In the genomic region with DNA sequence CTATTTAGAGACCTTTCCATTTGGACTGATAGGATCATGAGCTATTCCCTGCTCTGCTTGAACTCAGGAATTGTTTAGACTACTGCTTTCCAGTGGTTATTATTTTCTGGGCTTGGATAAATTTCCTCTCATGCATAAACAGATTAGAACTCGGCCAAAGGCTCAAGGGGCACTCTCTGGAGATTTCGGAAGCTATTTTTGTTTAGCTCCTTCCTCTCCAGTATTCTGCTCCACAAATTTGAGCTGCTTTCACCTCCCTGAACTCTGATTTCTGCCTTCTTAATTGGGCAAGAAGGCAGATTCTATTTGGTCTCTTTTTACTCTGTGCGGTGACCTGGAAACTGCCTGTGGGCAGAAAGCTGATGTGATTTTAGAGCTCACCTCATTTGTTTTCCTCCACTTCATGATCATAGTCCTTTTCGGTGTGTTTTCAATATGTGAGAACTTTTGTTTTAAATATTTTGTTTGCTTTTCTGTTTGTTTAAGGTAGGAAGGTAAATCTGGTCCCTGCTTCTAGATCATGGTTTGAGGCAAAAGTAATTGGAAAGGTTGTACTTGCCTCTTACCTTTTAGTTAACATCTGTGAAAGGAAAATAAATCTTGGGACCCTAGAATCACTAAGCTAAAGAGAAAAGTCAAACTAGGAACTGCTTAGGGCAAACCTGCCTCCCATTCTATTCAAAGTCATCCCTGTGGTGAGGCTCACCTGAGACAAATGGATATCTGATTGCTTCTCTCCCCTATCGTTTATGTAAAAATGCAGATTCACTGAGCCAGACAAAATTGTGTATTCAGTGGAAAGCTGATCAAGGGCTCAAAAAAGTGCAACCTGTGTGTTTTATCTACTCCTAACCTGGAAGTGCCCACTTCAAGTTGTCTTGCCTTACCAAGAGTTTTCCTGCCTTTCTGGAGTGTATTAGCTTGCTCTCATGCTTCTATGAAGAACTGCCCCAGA, we compare ENCODE assay signal across 22 cellular contexts.
DNase-seq lines count a peak whose midpoint lies in the region; TF ChIP-seq lines count a peak whose summit lies in the region.
"Had no signal": no experiment of that assay in that cellular context is flagged by ENCODE, and none has a peak within 500 bp of the region (broad histone marks: within the 10 kb centered on the region; RNA-seq: fewer than 3 reads in every experiment).

No MANE protein-coding gene starts in this region.

- H3K36me3 ChIP-seq in HEK293 (ENCODE audit: control insufficient read depth in 2 of 2, insufficient read depth in 1 of 2, low read length in 2 of 2) (no peaks in the 10 kb centered on the region), neural progenitor cell (no peaks in the 10 kb centered on the region), thyroid gland (no peaks in the 10 kb centered on the region)
- H3K36me3 ChIP-seq: HAP-1 had no signal

- peaks cover 2% of the 10 kb centered on the region for H3K36me3 Mint-ChIP-seq in neural progenitor cell
- H3K36me3 Mint-ChIP-seq: CD4-positive, alpha-beta memory T cell; IgD-negative memory B cell had no signal

- H3K4me2 ChIP-seq in neural progenitor cell, result peak overlapping the region; percentile 34

- H3K27me3 Mint-ChIP-seq in neural progenitor cell (ENCODE audit: insufficient read depth, low read depth), result peaks cover 4% of the 10 kb centered on the region
- H3K27me3 Mint-ChIP-seq: CD4-positive, alpha-beta memory T cell; IgD-negative memory B cell had no signal

- no peak overlapping the region for H3K27ac Mint-ChIP-seq in neural progenitor cell
- H3K27ac Mint-ChIP-seq: CD4-positive, alpha-beta memory T cell; IgD-negative memory B cell had no signal

- H3K9ac ChIP-seq in neural progenitor cell, result no peak overlapping the region
- H3K9ac ChIP-seq: GM23248 had no signal

- no peak overlapping the region for H2AFZ ChIP-seq in neural progenitor cell (replicated peaks)
- H2AFZ ChIP-seq: GM23248 had no signal

- no peaks in the 10 kb centered on the region for H3K79me2 ChIP-seq in neural progenitor cell (ENCODE audit: low read depth)

- H3K9me3 ChIP-seq in HEK293 (ENCODE audit: control insufficient read depth, insufficient read depth, low read depth, low read length), result no peaks in the 10 kb centered on the region
- no peaks in the 10 kb centered on the region for H3K9me3 ChIP-seq in neural progenitor cell (ENCODE audit: low read depth)
- H3K9me3 ChIP-seq in thyroid gland, result no peaks in the 10 kb centered on the region
- H3K9me3 ChIP-seq: Caco-2, HAP-1 had no signal

- H3K27ac ChIP-seq in HEK293 (ENCODE audit: extremely low read depth, low read depth, low read length), result no peak overlapping the region
- peak overlapping the region; percentile 68 for H3K27ac ChIP-seq in neural progenitor cell
- H3K27ac ChIP-seq in thyroid gland, result peak overlapping the region in 2 of 3 donors; percentile 11 to 35
- H3K27ac ChIP-seq: GM23248 had no signal

- no peak for TF ChIP-seq POLR2A in thyroid gland (IDR thresholded peaks at IDR 0.05)

- intact Hi-C loops in thyroid gland (cut with DNase I), result no loop called here

- peaks cover 16% of the 10 kb centered on the region for H3K4me1 Mint-ChIP-seq in neural progenitor cell
- H3K4me1 Mint-ChIP-seq: CD4-positive, alpha-beta memory T cell; IgD-negative memory B cell had no signal

- no peak overlapping the region for H3K4me3 Mint-ChIP-seq in neural progenitor cell
- H3K4me3 Mint-ChIP-seq: CD4-positive, alpha-beta memory T cell; IgD-negative memory B cell had no signal

- no peak overlapping the region for H3K4me3 ChIP-seq in HEK293 (ENCODE audit: low read depth, low read length)
- no peak overlapping the region for H3K4me3 ChIP-seq in neural progenitor cell
- no peak overlapping the region for H3K4me3 ChIP-seq in thyroid gland (replicated peaks in 1 of 3)
- H3K4me3 ChIP-seq: GM12878, GM23248, HAP-1 had no signal

- POLR2A ChIA-PET in HEK293 (lab: Yijun Ruan, JAX), result no interaction called here

- WGBS in thyroid gland, 2 donors, result 17 to 28% methylated on average over 5 of the region's 5 CpGs

- TF ChIP-seq CTCF in HEK293 (tag by site-specific recombination; IDR thresholded peaks at IDR 0.05), result no peak
- no peak for TF ChIP-seq CTCF in neural progenitor cell (IDR thresholded peaks at IDR 0.05)
- TF ChIP-seq CTCF in thyroid gland (IDR thresholded peaks at IDR 0.05), result no peak

- peaks cover 8% of the 10 kb centered on the region for H3F3A ChIP-seq in neural progenitor cell (ENCODE audit: low read depth)

- no peaks in the 10 kb centered on the region for H3K27me3 ChIP-seq in neural progenitor cell
- no peaks in the 10 kb centered on the region for H3K27me3 ChIP-seq in thyroid gland

- peaks cover 9% of the 10 kb centered on the region for H3K9me3 Mint-ChIP-seq in neural progenitor cell

- H4K20me1 ChIP-seq in neural progenitor cell (ENCODE audit: low read depth), result no peaks in the 10 kb centered on the region

- H3K4me1 ChIP-seq in HEK293 (ENCODE audit: control insufficient read depth, insufficient read depth, low read length), result no peaks in the 10 kb centered on the region
- peaks cover 14% of the 10 kb centered on the region for H3K4me1 ChIP-seq in neural progenitor cell
- peaks cover 5 to 21% of the 10 kb centered on the region in 2 donors for H3K4me1 ChIP-seq in thyroid gland
- H3K4me1 ChIP-seq: Caco-2 had no signal

- CTCF ChIA-PET in HEK293 (lab: Yijun Ruan, JAX), result interaction anchor here (1.1 kb wide), 1 partner anchor 10 kb away, joined by 4 read pairs; no protein-coding TSS in a partner anchor

- DNase-seq in NCI-H69 (lab: John Stamatoyannopoulos, UW), result peak; percentile 95
- DNase-seq in neural progenitor cell (ENCODE audit: low spot score), result peak; percentile 29
- peak; percentile 27 to 42 for DNase-seq in thyroid gland
- no peak for DNase-seq in central memory CD4-positive, alpha-beta T cell
- no peak for DNase-seq in HPDE6-E6E7 (ENCODE audit: extremely low spot score)
- no peak for DNase-seq in iPS-NIHi7 (ENCODE audit: extremely low spot score)
- DNase-seq: Caco-2; CD4-positive, alpha-beta memory T cell; DMS 273 treated with DMSO at 0.1 percent for 48 hours; DND-41; GM23248; MV-4-11; NCI-H1694 treated with DMSO at 0.1 percent for 48 hours; NCI-H2081 treated with DMSO at 0.1 percent for 48 hours; NCI-H446 treated with DMSO at 0.1 percent for 48 hours; NCI-H774; NK-92 treated with Interleukin-12 subunit alpha and Interleukin-12 subunit beta, amount 100 ng/mL, for 24 hours; SIG-M5 had no signal

TF ChIP-seq in HEK293, 187 proteins besides CTCF, POLR2A, EP300 and RAD21:
- TF ChIP-seq ZNF623 (tag by site-specific recombination; IDR thresholded peaks at IDR 0.05) (no peak), ZNF121 (tag by site-specific recombination; IDR thresholded peaks at IDR 0.05) (no peak), ZNF792 (tag by site-specific recombination; IDR thresholded peaks at IDR 0.05) (no peak), ZNF274 (IDR thresholded peaks at IDR 0.05; ENCODE audit: low read length) (no peak), ZNF274 (tag by site-specific recombination; IDR thresholded peaks at IDR 0.05; ENCODE audit: borderline replicate concordance) (no peak), ZNF624 (tag by site-specific recombination; IDR thresholded peaks at IDR 0.05) (no peak), ZNF292 (tag by site-specific recombination; IDR thresholded peaks at IDR 0.05; ENCODE audit: borderline replicate concordance, low read depth) (no peak), ZNF2 (tag by site-specific recombination; IDR thresholded peaks at IDR 0.05) (no peak), TRIM28 (IDR thresholded peaks at IDR 0.05; ENCODE audit: borderline replicate concordance, low read length) (peak; percentile 95; the same call in 1 of the 2 replicates), ZNF114 (tag by site-specific recombination; IDR thresholded peaks at IDR 0.05) (no peak), ZNF621 (tag by site-specific recombination; IDR thresholded peaks at IDR 0.05) (no peak), ZNF23 (tag by site-specific recombination; IDR thresholded peaks at IDR 0.05; ENCODE audit: borderline replicate concordance) (no peak), ZNF112 (tag by site-specific recombination; IDR thresholded peaks at IDR 0.05) (no peak)
- TF ChIP-seq, protein P1, sequence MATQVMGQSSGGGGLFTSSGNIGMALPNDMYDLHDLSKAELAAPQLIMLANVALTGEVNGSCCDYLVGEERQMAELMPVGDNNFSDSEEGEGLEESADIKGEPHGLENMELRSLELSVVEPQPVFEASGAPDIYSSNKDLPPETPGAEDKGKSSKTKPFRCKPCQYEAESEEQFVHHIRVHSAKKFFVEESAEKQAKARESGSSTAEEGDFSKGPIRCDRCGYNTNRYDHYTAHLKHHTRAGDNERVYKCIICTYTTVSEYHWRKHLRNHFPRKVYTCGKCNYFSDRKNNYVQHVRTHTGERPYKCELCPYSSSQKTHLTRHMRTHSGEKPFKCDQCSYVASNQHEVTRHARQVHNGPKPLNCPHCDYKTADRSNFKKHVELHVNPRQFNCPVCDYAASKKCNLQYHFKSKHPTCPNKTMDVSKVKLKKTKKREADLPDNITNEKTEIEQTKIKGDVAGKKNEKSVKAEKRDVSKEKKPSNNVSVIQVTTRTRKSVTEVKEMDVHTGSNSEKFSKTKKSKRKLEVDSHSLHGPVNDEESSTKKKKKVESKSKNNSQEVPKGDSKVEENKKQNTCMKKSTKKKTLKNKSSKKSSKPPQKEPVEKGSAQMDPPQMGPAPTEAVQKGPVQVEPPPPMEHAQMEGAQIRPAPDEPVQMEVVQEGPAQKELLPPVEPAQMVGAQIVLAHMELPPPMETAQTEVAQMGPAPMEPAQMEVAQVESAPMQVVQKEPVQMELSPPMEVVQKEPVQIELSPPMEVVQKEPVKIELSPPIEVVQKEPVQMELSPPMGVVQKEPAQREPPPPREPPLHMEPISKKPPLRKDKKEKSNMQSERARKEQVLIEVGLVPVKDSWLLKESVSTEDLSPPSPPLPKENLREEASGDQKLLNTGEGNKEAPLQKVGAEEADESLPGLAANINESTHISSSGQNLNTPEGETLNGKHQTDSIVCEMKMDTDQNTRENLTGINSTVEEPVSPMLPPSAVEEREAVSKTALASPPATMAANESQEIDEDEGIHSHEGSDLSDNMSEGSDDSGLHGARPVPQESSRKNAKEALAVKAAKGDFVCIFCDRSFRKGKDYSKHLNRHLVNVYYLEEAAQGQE (tag by site-specific recombination; IDR thresholded peaks at IDR 0.05), result no peak
- TF ChIP-seq, protein P2, sequence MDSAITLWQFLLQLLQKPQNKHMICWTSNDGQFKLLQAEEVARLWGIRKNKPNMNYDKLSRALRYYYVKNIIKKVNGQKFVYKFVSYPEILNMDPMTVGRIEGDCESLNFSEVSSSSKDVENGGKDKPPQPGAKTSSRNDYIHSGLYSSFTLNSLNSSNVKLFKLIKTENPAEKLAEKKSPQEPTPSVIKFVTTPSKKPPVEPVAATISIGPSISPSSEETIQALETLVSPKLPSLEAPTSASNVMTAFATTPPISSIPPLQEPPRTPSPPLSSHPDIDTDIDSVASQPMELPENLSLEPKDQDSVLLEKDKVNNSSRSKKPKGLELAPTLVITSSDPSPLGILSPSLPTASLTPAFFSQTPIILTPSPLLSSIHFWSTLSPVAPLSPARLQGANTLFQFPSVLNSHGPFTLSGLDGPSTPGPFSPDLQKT (IDR thresholded peaks at IDR 0.05; ENCODE audit: borderline replicate concordance, low read depth, low read length), result peak; percentile 48; the same call in 1 of the 2 replicates
TF ChIP-seq in HEK293: peak in this region for 2.

Comparison
In these comparisons a context has a peak if more than half of its experiments do, and no peak if none do; other contexts are left out.
1. DNase-seq: peak in NCI-H69 (single experiment), neural progenitor cell (single experiment) and thyroid gland (2 of 2); none in central memory CD4-positive, alpha-beta T cell (single experiment), HPDE6-E6E7 (single experiment) and iPS-NIHi7 (single experiment).